Comparison of ENCODE assay signal across 12 cellular contexts in the genomic region with DNA sequence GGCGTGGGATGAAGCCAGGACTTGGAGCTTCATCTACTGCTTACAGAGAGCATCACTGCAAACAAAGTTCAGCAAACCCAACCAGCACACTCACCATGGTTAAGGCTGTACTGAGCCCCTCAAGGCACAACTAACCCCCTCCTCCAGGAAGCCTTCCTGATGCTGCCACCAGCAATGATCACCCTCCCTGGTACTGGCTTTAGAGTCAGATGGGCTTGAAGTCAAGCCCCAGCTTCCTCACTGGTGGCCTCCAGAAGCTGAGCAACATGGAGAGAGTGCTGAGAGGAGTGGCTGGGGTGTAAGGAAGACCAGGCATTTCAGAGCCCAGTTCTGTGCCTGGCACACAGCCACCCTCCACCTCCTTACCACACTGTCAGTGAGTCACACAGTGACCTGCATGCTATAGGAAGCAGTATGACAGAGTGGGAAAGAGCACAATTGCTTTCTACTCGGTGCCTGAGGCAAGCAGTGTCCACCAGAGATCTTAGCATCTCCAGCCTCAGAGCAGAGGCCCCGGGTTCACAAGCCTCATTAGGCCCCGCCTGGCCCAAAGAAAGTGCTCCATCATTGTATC. TPM values are rescaled to one million over a fixed set of nuclear protein-coding genes. Genes with fewer than 3 reads are reported as not detected.
A peak's percentile ranks its signal among the peaks of the same experiment; 100 is the strongest.
DNase-seq lines count a peak whose midpoint lies in the region; ATAC-seq, FAIRE-seq and TF ChIP-seq lines count a peak whose summit lies in the region.
"Had no signal": no experiment of that assay in that cellular context is flagged by ENCODE, and none has a peak within 500 bp of the region (broad histone marks: within the 10 kb centered on the region; RNA-seq: fewer than 3 reads in every experiment).

No MANE protein-coding gene starts in this region.

- no peak for TF ChIP-seq EP300 in stomach (IDR thresholded peaks at IDR 0.05)

- WGBS in stomach, 5 donors, result 81 to 88% (median 86%) methylated on average over 4 of the region's 4 CpGs

- DNase-seq in AG04449 (ENCODE audit: low read depth, low spot score) (peak; percentile 41), HL-60 (ENCODE audit: low read depth in 1 of 2, low spot score in 1 of 2) (peak; percentile 45 to 59), amniotic epithelial cell (ENCODE audit: low read depth) (peak; percentile 75), kidney glomerular epithelial cell (lab: John Stamatoyannopoulos, UW) (peak; percentile 13), stomach (no peak), NCI-H1092 treated with DMSO at 0.1 percent for 48 hours (lab: John Stamatoyannopoulos, UW) (no peak), D721Med (ENCODE audit: insufficient read length, low spot score) (no peak)
- DNase-seq: activated CD4-positive, alpha-beta T cell treated with anti-CD3 and anti-CD28 coated beads, Interleukin-2, amount 10 ng/mL, durations not matched to agents 7 days and 5 days; DMS153; NCI-H526 had no signal

- CTCF ChIA-PET in AG04449 (lab: Yijun Ruan, JAX), result interaction anchor here (1.2 to 4.0 kb wide), 2 partner anchors 8 to 20 kb away, joined by 3 to 28 read pairs; no protein-coding TSS in a partner anchor

- FAIRE-seq in D721Med (lab: Jason Lieb, UNC), result no peak

- no peak overlapping the region for H3K4me3 ChIP-seq in AG04449 (ENCODE audit: low read depth, low read length)
- H3K4me3 ChIP-seq in HL-60 (replicated peaks; ENCODE audit: insufficient read depth, low read length), result no peak overlapping the region
- H3K4me3 ChIP-seq in stomach, result no peak overlapping the region
- H3K4me3 ChIP-seq: coronary artery had no signal

- peaks cover 2 to 87% (median 71%) of the 10 kb centered on the region in 4 donors for H3K36me3 ChIP-seq in stomach

- intact Hi-C loops in stomach (cut with DNase I; ENCODE audit: low total_unique reads), result no loop called here

- POLR2A ChIA-PET in AG04449 (lab: Yijun Ruan, JAX), result no interaction called here

- no peak for TF ChIP-seq POLR2A in stomach (IDR thresholded peaks at IDR 0.05)

- peaks cover 0 to 4% (median 0%) of the 10 kb centered on the region in 4 donors for H3K4me1 ChIP-seq in stomach

- H3K27ac ChIP-seq in HL-60 (replicated peaks), result no peak overlapping the region
- H3K27ac ChIP-seq in stomach, result no peak overlapping the region
- H3K27ac ChIP-seq: coronary artery had no signal

- ATAC-seq in HG02973 (IDR thresholded peaks at IDR 0.05; ENCODE audit: unreplicated experiment), result no peak

- TF ChIP-seq CTCF in AG04449 (IDR thresholded peaks at IDR 0.05; ENCODE audit: insufficient read depth, low read length, missing control alignments) (no peak), HL-60 (IDR thresholded peaks at IDR 0.05; ENCODE audit: insufficient read depth, low read length) (no peak), stomach (IDR thresholded peaks at IDR 0.05) (no peak), D721Med (IDR thresholded peaks at IDR 0.05; ENCODE audit: insufficient read depth, missing control alignments) (no peak)

- no peaks in the 10 kb centered on the region for H3K27me3 ChIP-seq in HL-60 (ENCODE audit: insufficient read depth, poor library complexity, severe bottlenecking)
- no peaks in the 10 kb centered on the region for H3K27me3 ChIP-seq in stomach

- no peaks in the 10 kb centered on the region for H3K9me3 ChIP-seq in stomach

RNA-seq across cellular contexts. Expression of a gene that starts 24.7 kb away (rescaled TPM):
- total RNA-seq in stomach, result 100 to 1,000 TPM in 1 of 5 donors, 10 to 100 TPM in 2, 1 to 10 TPM in 2; 1.3 to 397 (median 12.2) TPM
- polyA plus RNA-seq in stomach, result 1 to 10 TPM; 1.2 to 6.8 (median 4.0) TPM

RNA-seq across cellular contexts. Expression of a gene that starts 46.4 kb away (rescaled TPM):
- total RNA-seq in stomach, result 10 to 100 TPM; 24.0 to 68.3 (median 30.0) TPM
- polyA plus RNA-seq in stomach, result 10 to 100 TPM in 2 of 3 donors, 1 to 10 TPM in 1; 6.0 to 24.8 (median 11.8) TPM

RNA-seq across cellular contexts. Expression of a gene that starts 51.2 kb away (rescaled TPM):
- not detected for total RNA-seq in stomach
- under 1 TPM in 1 of 3 donors, not detected in 2; 0.48 TPM for polyA plus RNA-seq in stomach
- total RNA-seq: activated CD4-positive, alpha-beta T cell treated with anti-CD3 and anti-CD28 coated beads, Interleukin-2, amount 10 ng/mL, durations not matched to agents 7 days and 5 days had no signal

Comparison
In these comparisons a context has a peak if more than half of its experiments do, and no peak if none do; other contexts are left out.
1. DNase-seq: peak in AG04449 (single experiment), HL-60 (2 of 2), amniotic epithelial cell (single experiment) and kidney glomerular epithelial cell (single experiment); none in stomach (single experiment), NCI-H1092 treated with DMSO at 0.1 percent for 48 hours (single experiment) and D721Med (single experiment).